11 cellular contexts compared by ENCODE assay signal in the genomic region with DNA sequence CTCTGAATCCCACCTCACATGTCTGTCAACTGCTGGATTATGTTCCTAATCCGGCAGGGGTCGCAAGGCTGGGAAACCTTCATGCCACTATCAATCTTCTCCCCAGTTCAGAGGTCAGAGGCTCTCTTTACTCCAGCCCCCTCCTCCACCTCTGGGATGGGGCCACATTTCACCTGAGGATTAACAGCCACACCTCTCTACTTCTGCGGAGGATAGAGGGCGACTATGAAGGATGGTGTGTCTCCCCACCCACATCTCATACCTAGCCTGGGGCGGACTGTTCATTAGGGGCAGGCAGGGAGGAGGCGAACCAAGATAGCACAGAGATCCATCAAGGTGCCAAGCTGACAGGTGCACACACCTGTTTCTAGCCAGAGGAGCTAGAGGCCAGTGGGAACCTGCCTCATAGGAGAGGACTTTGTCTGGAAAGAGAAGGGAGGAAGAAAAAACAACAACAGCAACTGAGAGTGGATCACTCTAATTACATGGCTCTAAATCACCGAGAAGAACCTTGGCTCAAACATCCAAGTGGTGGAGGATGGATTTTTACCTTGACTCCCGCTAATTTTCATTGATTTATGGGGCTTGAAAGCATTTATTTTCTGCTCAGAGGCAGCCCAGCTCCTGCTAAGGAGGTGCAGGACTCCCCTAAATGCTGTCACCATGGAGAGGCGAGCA. TPM values are rescaled to one million over a fixed set of nuclear protein-coding genes. Genes with fewer than 3 reads are reported as not detected.
A peak's percentile ranks its signal among the peaks of the same experiment; 100 is the strongest.
DNase-seq lines count a peak whose midpoint lies in the region; ATAC-seq and TF ChIP-seq lines count a peak whose summit lies in the region.
"Had no signal": no experiment of that assay in that cellular context is flagged by ENCODE, and none has a peak within 500 bp of the region (broad histone marks: within the 10 kb centered on the region; RNA-seq: fewer than 3 reads in every experiment).

No MANE protein-coding gene starts in this region.

- H3K79me2 ChIP-seq in MM.1S (ENCODE audit: low read length): no peaks in the 10 kb centered on the region

- DNase-seq in DMS79 treated with DMSO at 0.1 percent for 48 hours (lab: John Stamatoyannopoulos, UW): peak; percentile 93
- no peak for DNase-seq in MM.1S
- DNase-seq in RWPE2 (ENCODE audit: low spot score): no peak
- no peak for DNase-seq in spleen
- DNase-seq in NCI-H524 treated with DMSO at 0.1 percent for 48 hours (lab: John Stamatoyannopoulos, UW): no peak
- DNase-seq: activated CD8-positive, alpha-beta memory T cell treated with anti-CD3 and anti-CD28 coated beads, Interleukin-2, amount 50 U/mL, for 48 hours; activated naive CD8-positive, alpha-beta T cell treated with anti-CD3 and anti-CD28 coated beads, Interleukin-2, amount 50 U/mL, for 24 hours had no signal

- peak overlapping the region; percentile 22; the same call in 1 of the 2 replicates for H3K9ac ChIP-seq in MM.1S (ENCODE audit: low read length)

- no peaks in the 10 kb centered on the region for H3K9me2 ChIP-seq in MM.1S (replicated peaks; ENCODE audit: insufficient read depth, low read length)

- intact Hi-C loops in spleen (cut with DNase I; ENCODE audit: low total_unique reads): no loop called here

- WGBS in spleen, 5 donors: 81 to 87% (median 84%) methylated on average over 9 of the region's 9 CpGs

- H3K27ac Mint-ChIP-seq in nephron: peak overlapping the region; percentile 51 to 89 (median 60)
- H3K27ac Mint-ChIP-seq: activated naive CD8-positive, alpha-beta T cell treated with anti-CD3 and anti-CD28 coated beads, Interleukin-2, amount 50 U/mL, for 24 hours had no signal

- peaks cover 69% of the 10 kb centered on the region for H3K27me3 Mint-ChIP-seq in nephron (ENCODE audit: low read depth)

- H3F3A ChIP-seq in MM.1S (ENCODE audit: insufficient read depth, low read length): peaks cover 15% of the 10 kb centered on the region

- H3K27me3 ChIP-seq in MM.1S (replicated peaks; ENCODE audit: insufficient read depth, low read length) (no peaks in the 10 kb centered on the region), RWPE2 (ENCODE audit: insufficient read depth, poor library complexity, severe bottlenecking) (no peaks in the 10 kb centered on the region), spleen (replicated peaks in 1 of 7) (peaks cover 0 to 20% (median 0%) of the 10 kb centered on the region in 7 donors)

- no peak for TF ChIP-seq POLR2A in spleen (IDR thresholded peaks at IDR 0.05)

- no peaks in the 10 kb centered on the region for H3K36me3 Mint-ChIP-seq in nephron (ENCODE audit: low read depth)

- no peaks in the 10 kb centered on the region for H3K9me3 ChIP-seq in MM.1S (replicated peaks; ENCODE audit: insufficient read depth, low read length)
- no peaks in the 10 kb centered on the region for H3K9me3 ChIP-seq in RWPE2 (ENCODE audit: severe bottlenecking)
- no peaks in the 10 kb centered on the region for H3K9me3 ChIP-seq in spleen
- H3K9me3 ChIP-seq: Caco-2 had no signal

- H3K4me1 Mint-ChIP-seq in nephron: peaks cover 21% of the 10 kb centered on the region

- no peaks in the 10 kb centered on the region for H3K9me3 Mint-ChIP-seq in nephron
- H3K9me3 Mint-ChIP-seq: activated naive CD8-positive, alpha-beta T cell treated with anti-CD3 and anti-CD28 coated beads, Interleukin-2, amount 50 U/mL, for 24 hours had no signal

- H2AFZ ChIP-seq in MM.1S (ENCODE audit: low read length): peak overlapping the region; percentile 70

- peak overlapping the region; percentile 48 for H3K4me2 ChIP-seq in MM.1S (ENCODE audit: low read depth, low read length)

- no peaks in the 10 kb centered on the region for H4K20me1 ChIP-seq in MM.1S (ENCODE audit: insufficient read depth, low read length)

- H3K4me3 ChIP-seq in MM.1S (ENCODE audit: low read length) (no peak overlapping the region), RWPE2 (ENCODE audit: severe bottlenecking) (no peak overlapping the region), spleen (no peak overlapping the region)
- H3K4me3 ChIP-seq: coronary artery had no signal

- no peak for ATAC-seq in RWPE2 (ENCODE audit: low read depth)
- no peak for ATAC-seq in GM21390 (IDR thresholded peaks at IDR 0.05; ENCODE audit: unreplicated experiment)
- ATAC-seq: activated naive CD8-positive, alpha-beta T cell treated with anti-CD3 and anti-CD28 coated beads, Interleukin-2, amount 50 U/mL, for 24 hours had no signal

- H3K27ac ChIP-seq in MM.1S (ENCODE audit: low read length): peak overlapping the region; percentile 60
- H3K27ac ChIP-seq in RWPE2 (ENCODE audit: poor library complexity, severe bottlenecking): peak overlapping the region; percentile 83
- H3K27ac ChIP-seq in spleen: peak overlapping the region in 1 of 8 donors; percentile 24
- H3K27ac ChIP-seq: coronary artery had no signal

- no peaks in the 10 kb centered on the region for H3K36me3 ChIP-seq in MM.1S (replicated peaks; ENCODE audit: insufficient read depth, low read length)
- H3K36me3 ChIP-seq in RWPE2 (ENCODE audit: low read depth): no peaks in the 10 kb centered on the region
- H3K36me3 ChIP-seq in spleen: no peaks in the 10 kb centered on the region

- H3K4me1 ChIP-seq in MM.1S (ENCODE audit: low read length): peaks cover 53% of the 10 kb centered on the region
- peaks cover 17% of the 10 kb centered on the region for H3K4me1 ChIP-seq in RWPE2 (ENCODE audit: insufficient read depth, poor library complexity, severe bottlenecking)
- H3K4me1 ChIP-seq in spleen: peaks cover 0 to 16% (median 0%) of the 10 kb centered on the region in 6 donors

- TF ChIP-seq CTCF in MM.1S (IDR thresholded peaks at IDR 0.05; ENCODE audit: low read length) (no peak), RWPE2 (IDR thresholded peaks at IDR 0.05; ENCODE audit: poor library complexity, severe bottlenecking) (no peak), nephron (IDR thresholded peaks at IDR 0.05; ENCODE audit: unreplicated experiment in 3 of 3) (peak in 1 of 3 experiments; percentile 11), spleen (IDR thresholded peaks at IDR 0.05 in 8 of 11, conservative IDR thresholded peaks at IDR 0.05 in 3 of 11) (no peak)

- no peak overlapping the region for H3K4me3 Mint-ChIP-seq in nephron
- H3K4me3 Mint-ChIP-seq: activated naive CD8-positive, alpha-beta T cell treated with anti-CD3 and anti-CD28 coated beads, Interleukin-2, amount 50 U/mL, for 24 hours had no signal

RNA-seq across cellular contexts. Expression of a gene that starts 41.9 kb away (rescaled TPM):
- total RNA-seq in spleen: 10 to 100 TPM; 11.7 to 26.5 (median 20.5) TPM
- 10 to 100 TPM; 11.5 to 28.9 (median 20.5) TPM for polyA plus RNA-seq in spleen

RNA-seq across cellular contexts. Expression of a gene that starts 58.9 kb away (rescaled TPM):
- total RNA-seq in spleen: not detected
- under 1 TPM in 1 of 3 donors, not detected in 2; 0.06 TPM for polyA plus RNA-seq in spleen
- total RNA-seq: Caco-2 had no signal
